Comparison of ENCODE assay signal across 13 cellular contexts in the genomic region with DNA sequence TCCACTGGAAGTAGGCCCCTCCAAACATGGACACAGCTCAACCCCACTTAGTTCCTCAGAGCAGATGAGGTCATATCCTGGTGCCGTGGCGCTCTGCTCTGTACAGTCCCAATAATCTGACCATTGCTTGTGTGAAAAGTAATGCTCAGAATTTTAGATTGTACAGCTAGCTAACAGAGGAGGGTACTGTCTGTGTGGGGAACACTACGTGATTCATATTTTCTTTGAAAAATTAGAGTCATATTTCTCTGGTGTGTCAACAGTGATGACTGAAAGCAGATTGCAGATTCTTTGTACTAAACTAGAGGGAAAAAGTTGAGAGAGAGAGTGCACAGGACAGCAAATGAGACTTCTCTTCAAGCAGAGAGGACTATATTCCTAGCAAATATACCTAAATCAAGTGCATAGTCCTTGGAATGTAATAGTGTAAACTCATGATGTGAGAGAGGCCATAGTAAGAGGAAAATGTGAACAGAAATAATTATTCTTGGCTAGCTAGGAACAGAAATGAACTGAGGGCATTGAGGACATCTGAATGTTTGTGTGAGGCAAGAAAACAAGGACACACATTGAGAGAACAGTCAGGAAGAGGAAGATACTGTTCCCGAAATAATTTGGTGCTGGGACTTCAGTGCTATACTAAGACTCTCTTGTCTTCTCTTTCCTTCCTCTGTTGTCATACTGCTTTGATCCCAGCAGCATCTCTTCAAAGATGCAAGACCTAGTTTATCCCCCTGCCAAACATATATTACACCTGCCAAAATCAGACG.
DNase-seq lines count a peak whose midpoint lies in the region; ATAC-seq and TF ChIP-seq lines count a peak whose summit lies in the region.
"Had no signal": no experiment of that assay in that cellular context is flagged by ENCODE, and none has a peak within 500 bp of the region (broad histone marks: within the 10 kb centered on the region; RNA-seq: fewer than 3 reads in every experiment).

No MANE protein-coding gene starts in this region.

- no peaks in the 10 kb centered on the region for H3K79me2 ChIP-seq in hepatocyte

- peaks cover 4% of the 10 kb centered on the region for H3K4me1 ChIP-seq in hepatocyte (ENCODE audit: insufficient read depth)

- no peaks in the 10 kb centered on the region for H3K9me2 ChIP-seq in hepatocyte (replicated peaks; ENCODE audit: insufficient read depth)

- no peaks in the 10 kb centered on the region for H3K9me3 ChIP-seq in hepatocyte (ENCODE audit: low read depth)
- H3K9me3 ChIP-seq: upper lobe of left lung had no signal

- H2AFZ ChIP-seq in hepatocyte, result no peak overlapping the region

- H3K36me3 ChIP-seq in hepatocyte (replicated peaks; ENCODE audit: insufficient read depth, low read depth), result no peaks in the 10 kb centered on the region
- H3K36me3 ChIP-seq: upper lobe of left lung had no signal

- no peak for TF ChIP-seq CTCF in choroid plexus epithelial cell (conservative IDR thresholded peaks at IDR 0.05; ENCODE audit: low read depth, low read length)
- no peak for TF ChIP-seq CTCF in hepatocyte (IDR thresholded peaks at IDR 0.05; ENCODE audit: poor library complexity)
- TF ChIP-seq CTCF in GM10248 (IDR thresholded peaks at IDR 0.05; ENCODE audit: control extremely low read depth, extremely low read depth, low read depth, missing control alignments), result no peak

- ATAC-seq in Right ventricle myocardium inferior (peak; percentile 74), GM19463 (IDR thresholded peaks at IDR 0.05; ENCODE audit: unreplicated experiment) (no peak), HG03342 (IDR thresholded peaks at IDR 0.05; ENCODE audit: unreplicated experiment) (no peak)
- ATAC-seq: effector memory CD8-positive, alpha-beta T cell had no signal

- no peak overlapping the region for H3K4me3 ChIP-seq in choroid plexus epithelial cell (ENCODE audit: low read depth, low read length)
- no peak overlapping the region for H3K4me3 ChIP-seq in hepatocyte
- H3K4me3 ChIP-seq: upper lobe of left lung had no signal

- CTCF ChIA-PET in GM10248 (lab: Yijun Ruan, JAX), result interaction anchor here (1.2 to 1.9 kb wide), 2 partner anchors 13 to 17 kb away, joined by 4 to 6 read pairs; no protein-coding TSS in a partner anchor

- no peaks in the 10 kb centered on the region for H3K27me3 ChIP-seq in hepatocyte
- H3K27me3 ChIP-seq: upper lobe of left lung had no signal

- no peak for DNase-seq in Right ventricle myocardium inferior (ENCODE audit: missing footprints)
- DNase-seq in cardiac septum (ENCODE audit: low spot score), result no peak
- peak; percentile 80 for DNase-seq in choroid plexus epithelial cell (ENCODE audit: low read depth)
- peak; percentile 9 for DNase-seq in hepatocyte (ENCODE audit: low spot score)
- no peak for DNase-seq in LoVo (ENCODE audit: low spot score)
- DNase-seq in GM10248 (ENCODE audit: extremely low spot score), result no peak
- DNase-seq: ACHN; effector memory CD8-positive, alpha-beta T cell; small intestine; T-helper 9 cell; upper lobe of left lung had no signal

- H4K20me1 ChIP-seq in hepatocyte (ENCODE audit: insufficient read depth, poor library complexity, severe bottlenecking), result no peaks in the 10 kb centered on the region

- 74% methylated on average over 5 of the region's 5 CpGs for WGBS in hepatocyte (ENCODE audit: low lambda C conversion rate, missing lambda C conversion rate)

- POLR2A ChIA-PET in GM10248 (lab: Yijun Ruan, JAX), result no interaction called here

- peak overlapping the region; percentile 44 for H3K27ac ChIP-seq in hepatocyte
- H3K27ac ChIP-seq: upper lobe of left lung had no signal

- intact Hi-C loops in Right ventricle myocardium inferior (cut with DNase I), result no loop called here
- intact Hi-C loops in cardiac septum (cut with DNase I), result no loop called here

- no peak overlapping the region for H3K4me2 ChIP-seq in hepatocyte

Comparison
In these comparisons a context has a peak if more than half of its experiments do, and no peak if none do; other contexts are left out.
1. DNase-seq: peak in choroid plexus epithelial cell (single experiment) and hepatocyte (single experiment); none in Right ventricle myocardium inferior (single experiment), cardiac septum (single experiment), LoVo (single experiment) and GM10248 (single experiment).